Comparison of ENCODE assay signal across 8 cellular contexts in the genomic region with DNA sequence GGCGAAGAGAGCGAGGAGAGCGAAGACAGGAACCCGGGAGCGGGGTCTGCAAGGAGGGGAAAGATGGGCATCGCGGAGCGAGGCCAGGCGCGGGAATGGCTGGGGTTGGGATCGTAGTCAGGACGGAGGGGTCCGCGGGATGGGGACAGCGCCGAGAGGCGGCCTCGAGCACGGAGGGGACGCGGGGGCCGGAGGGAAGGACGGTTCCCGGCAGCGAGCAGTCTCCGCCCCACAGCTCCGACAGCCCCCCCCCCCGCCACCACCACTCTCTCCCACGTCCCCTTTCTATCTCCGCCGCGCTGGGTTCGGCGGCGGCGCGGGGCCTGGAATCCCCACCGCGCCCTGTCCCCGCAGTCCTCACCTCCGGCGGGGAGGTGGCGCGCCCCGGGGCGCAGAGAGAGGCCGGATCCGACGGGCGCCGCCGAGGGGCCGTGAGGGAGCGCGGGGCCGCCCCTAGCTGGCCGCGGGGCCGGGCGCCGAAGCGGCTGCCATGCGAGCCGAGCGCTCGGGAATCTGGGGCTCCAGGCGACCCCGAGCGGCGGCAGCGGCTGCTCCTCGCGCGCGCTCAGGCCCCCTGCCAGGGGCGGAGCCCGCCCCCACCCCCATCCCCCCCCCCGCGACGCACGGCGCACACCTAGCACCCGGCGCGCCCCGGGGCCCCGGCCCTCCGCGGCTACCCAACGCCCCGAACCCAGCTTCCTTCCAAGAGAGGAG. TPM values are rescaled to one million over a fixed set of nuclear protein-coding genes. Genes with fewer than 3 reads are reported as not detected.
DNase-seq lines count a peak whose midpoint lies in the region; ATAC-seq, FAIRE-seq and TF ChIP-seq lines count a peak whose summit lies in the region.

DLK2 (minus strand) TSS at position 515 of the 714 bp plus-strand sequence. CDS start 723 bp downstream, outside the sequence.

- WGBS in heart right ventricle, 2 donors: 0 to 1% methylated on average over 49 to 91 of the region's 91 CpGs

- peaks cover 0 to 34% (median 6%) of the 10 kb centered on the region in 9 donors for H3K36me3 ChIP-seq in heart right ventricle
- peaks cover 0 to 4% of the 10 kb centered on the region in 2 donors for H3K36me3 ChIP-seq in kidney (ENCODE audit: control insufficient read depth in 1 of 2, insufficient read depth in 2 of 2, low read length in 2 of 2)

- H3K9me3 ChIP-seq in heart right ventricle: no peaks in the 10 kb centered on the region
- no peaks in the 10 kb centered on the region for H3K9me3 ChIP-seq in kidney (ENCODE audit: control insufficient read depth in 1 of 2, low read length in 2 of 2)

- H3K9me3 Mint-ChIP-seq in activated naive CD4-positive, alpha-beta T cell treated with anti-CD3 and anti-CD28 coated beads, Interleukin-2, amount 50 U/mL, for 24 hours: no peaks in the 10 kb centered on the region

- H3K27ac Mint-ChIP-seq in activated naive CD4-positive, alpha-beta T cell treated with anti-CD3 and anti-CD28 coated beads, Interleukin-2, amount 50 U/mL, for 24 hours: peak within 1 kb of the TSS; percentile 65

- H3K4me3 ChIP-seq in heart right ventricle (peak within 1 kb of the TSS; percentile 28 to 60 (median 56)), kidney (ENCODE audit: low read length in 2 of 2) (peak within 1 kb of the TSS in 1 of 2 donors; percentile 51)

- ATAC-seq in heart right ventricle: peak; percentile 28 to 64 (median 53)
- peak; percentile 24 for ATAC-seq in sciatic nerve

- H3K4me1 ChIP-seq in heart right ventricle (peaks cover 0 to 22% (median 12%) of the 10 kb centered on the region in 9 donors), kidney (ENCODE audit: control insufficient read depth in 1 of 2, insufficient read depth in 1 of 2, low read depth in 1 of 2, low read length in 2 of 2) (peaks cover 0 to 6% of the 10 kb centered on the region in 2 donors)

- FAIRE-seq in kidney (lab: Jason Lieb, UNC): no peak

- TF ChIP-seq CTCF in heart right ventricle (IDR thresholded peaks at IDR 0.05) (no peak), kidney (IDR thresholded peaks at IDR 0.05; ENCODE audit: borderline replicate concordance, extremely low read depth, insufficient read depth) (no peak)

- no peaks in the 10 kb centered on the region for H3K27me3 Mint-ChIP-seq in activated naive CD4-positive, alpha-beta T cell treated with anti-CD3 and anti-CD28 coated beads, Interleukin-2, amount 50 U/mL, for 24 hours

- no peak within 1 kb of the TSS for H3K9ac ChIP-seq in kidney (ENCODE audit: low read length in 2 of 2)

- intact Hi-C loops in heart right ventricle (cut with DNase I) (loop anchor here in 6 of 10 donors (2.0 to 5.0 kb wide), 5 partner anchors 38 to 52 kb away; no protein-coding TSS in a partner anchor), sciatic nerve (cut with DNase I) (no loop called here), kidney (cut with DNase I) (loop anchor here (10.0 kb wide), 1 partner anchor 50 kb away; no protein-coding TSS in a partner anchor)

- peaks cover 18% of the 10 kb centered on the region for H3K4me1 Mint-ChIP-seq in activated naive CD4-positive, alpha-beta T cell treated with anti-CD3 and anti-CD28 coated beads, Interleukin-2, amount 50 U/mL, for 24 hours

- H3K4me3 Mint-ChIP-seq in activated naive CD4-positive, alpha-beta T cell treated with anti-CD3 and anti-CD28 coated beads, Interleukin-2, amount 50 U/mL, for 24 hours: peak within 1 kb of the TSS; percentile 85

- peaks cover 0 to 55% (median 12%) of the 10 kb centered on the region in 7 donors for H3K27me3 ChIP-seq in heart right ventricle

- H3K27ac ChIP-seq in heart right ventricle (peak within 1 kb of the TSS in 2 of 10 donors; percentile 13 to 62), kidney (ENCODE audit: low read depth in 2 of 2, low read length in 2 of 2) (no peak within 1 kb of the TSS)

- DNase-seq in NCI-H1092 treated with DMSO at 0.1 percent for 48 hours (lab: John Stamatoyannopoulos, UW): peak; percentile 53
- DNase-seq in NCI-H1092 (lab: John Stamatoyannopoulos, UW): no peak
- DNase-seq in NCI-H69 (lab: John Stamatoyannopoulos, UW): peak; percentile 80
- DNase-seq in heart right ventricle: no peak
- DNase-seq in sciatic nerve (ENCODE audit: low spot score): no peak
- DNase-seq in retina: no peak
- no peak for DNase-seq in kidney

- H3K36me3 Mint-ChIP-seq in activated naive CD4-positive, alpha-beta T cell treated with anti-CD3 and anti-CD28 coated beads, Interleukin-2, amount 50 U/mL, for 24 hours: peaks cover 4% of the 10 kb centered on the region

RNA-seq across cellular contexts. Expression of gene DLK2, which starts in this region (rescaled TPM):
- total RNA-seq in heart right ventricle: 1 to 10 TPM in 6 of 10 donors, under 1 TPM in 3, not detected in 1; 0.28 to 5.1 (median 1.2) TPM
- 1 to 10 TPM; 1.8 to 4.5 TPM for polyA plus RNA-seq in heart right ventricle
- 0.45 TPM for total RNA-seq in sciatic nerve
- total RNA-seq in kidney: 0.50 TPM
- polyA plus RNA-seq in kidney (ENCODE audit: insufficient read depth, low read depth, low replicate concordance): not detected

Comparison
In these comparisons a context has a peak if more than half of its experiments do, and no peak if none do; other contexts are left out.
1. DNase-seq: peak in NCI-H1092 treated with DMSO at 0.1 percent for 48 hours (single experiment) and NCI-H69 (single experiment); none in NCI-H1092 (single experiment), heart right ventricle (0 of 2), sciatic nerve (single experiment), retina (single experiment) and kidney (single experiment).
2. Peak in ATAC-seq in sciatic nerve; RNA of the gene not detected or under 1 TPM.